Comparison of ENCODE assay signal across 8 cellular contexts in genomic region chr7:2353650-2354172, GRCh38. TPM values are rescaled to one million over a fixed set of nuclear protein-coding genes. Genes with fewer than 3 reads are reported as not detected.
DNase-seq lines count a peak whose midpoint lies in the region; ATAC-seq and TF ChIP-seq lines count a peak whose summit lies in the region.

No MANE protein-coding gene starts in this region.

- H4K20me1 ChIP-seq in KMS-11 (ENCODE audit: insufficient read depth) = peaks cover 29% of the 10 kb centered on the region

- H3K4me2 ChIP-seq in KMS-11 = peak overlapping the region; percentile 80

- no peak for TF ChIP-seq CTCF in KMS-11 (conservative IDR thresholded peaks at IDR 0.05; ENCODE audit: low read depth, low read length)
- TF ChIP-seq CTCF in adrenal gland (IDR thresholded peaks at IDR 0.05) = no peak

- TF ChIP-seq POLR2A in adrenal gland (IDR thresholded peaks at IDR 0.05) = peak; percentile 20 to 37

- H3K4me3 ChIP-seq in KMS-11 (IDR thresholded peaks at IDR 0.05; ENCODE audit: insufficient read depth, low read depth, low read length) (no peak overlapping the region), adrenal gland (peak overlapping the region in 3 of 4 donors; percentile 45 to 94 (median 56)), right cardiac atrium (ENCODE audit: low read length) (peak overlapping the region; percentile 79)

- H3K9ac ChIP-seq in KMS-11 = peak overlapping the region; percentile 98

- H3K36me3 ChIP-seq in KMS-11 (ENCODE audit: insufficient read depth) (peaks cover 7% of the 10 kb centered on the region; the same call in 1 of the 2 replicates), adrenal gland (replicated peaks in 1 of 2) (no peaks in the 10 kb centered on the region)

- no peaks in the 10 kb centered on the region for H3K9me3 ChIP-seq in adrenal gland (replicated peaks in 1 of 3)
- H3K9me3 ChIP-seq in right cardiac atrium (ENCODE audit: control insufficient read depth, low read length) = no peaks in the 10 kb centered on the region

- ATAC-seq in GM21737 (IDR thresholded peaks at IDR 0.05; ENCODE audit: unreplicated experiment) (peak; percentile 51), right cardiac atrium (peak; percentile 92 to 93)

- intact Hi-C loops in adrenal gland (cut with DNase I) = loop anchor here (10.0 kb wide), 2 partner anchors 109 to 779 kb away; partner anchors contain the start of genes MRM2 (in 1 of the 2), NUDT1 (in 1 of the 2) and PSMG3 (in 1 of the 2)
- intact Hi-C loops in right cardiac atrium (cut with DNase I) = loop anchor here in 1 of 4 donors (10.0 kb wide), 1 partner anchor 779 kb away; the partner anchor contains the start of gene PSMG3

- peak overlapping the region; percentile 78 for H2AFZ ChIP-seq in KMS-11 (ENCODE audit: low read depth)

- peak; percentile 79 for DNase-seq in GM04504 (ENCODE audit: low read depth)
- peak; percentile 83 for DNase-seq in SKM-1 treated with dmso at 0.1 percent for 144 hours (lab: John Stamatoyannopoulos, UW; ENCODE audit: unreplicated experiment)
- peak; percentile 89 to 94 (median 90) for DNase-seq in adrenal gland
- DNase-seq in right cardiac atrium = peak; percentile 89 to 96 (median 96)
- DNase-seq in renal cortical epithelial cell (ENCODE audit: low read depth) = peak; percentile 53
- DNase-seq in superior temporal gyrus (ENCODE audit: extremely low spot score) = no peak

- H3K27ac ChIP-seq in KMS-11 (peak overlapping the region; percentile 94), adrenal gland (peak overlapping the region; percentile 71 to 100 (median 96)), right cardiac atrium (ENCODE audit: low read length) (peak overlapping the region; percentile 98)

- 2 to 11% (median 5%) methylated on average over 28 to 33 of the region's 33 CpGs for WGBS in adrenal gland, 4 donors
- WGBS in right cardiac atrium = 2% methylated on average over 33 of the region's 33 CpGs

- H3K79me2 ChIP-seq in KMS-11 (ENCODE audit: insufficient read depth, low read depth) = peaks cover 51% of the 10 kb centered on the region

- H3K27me3 ChIP-seq in KMS-11 (ENCODE audit: insufficient read depth, low read depth) (no peaks in the 10 kb centered on the region), adrenal gland (no peaks in the 10 kb centered on the region), right cardiac atrium (ENCODE audit: control insufficient read depth, insufficient read depth) (no peaks in the 10 kb centered on the region)

- H3K4me1 ChIP-seq in KMS-11 (ENCODE audit: low read depth, poor library complexity, severe bottlenecking) = peaks cover 32% of the 10 kb centered on the region
- H3K4me1 ChIP-seq in adrenal gland (replicated peaks in 1 of 2) = peaks cover 25 to 34% of the 10 kb centered on the region in 2 donors
- peaks cover 3% of the 10 kb centered on the region for H3K4me1 ChIP-seq in right cardiac atrium (ENCODE audit: control insufficient read depth, insufficient read depth, low read length)

RNA-seq across cellular contexts. Expression of gene EIF3B, which starts 0.9 kb away (rescaled TPM):
- 100 to 1,000 TPM in 6 of 8 donors, 10 to 100 TPM in 2; 81.4 to 149 (median 110) TPM for total RNA-seq in adrenal gland
- 100 to 1,000 TPM; 107 to 183 (median 107) TPM for polyA plus RNA-seq in adrenal gland
- 10 to 100 TPM; 64.9 to 81.7 (median 72.8) TPM for total RNA-seq in right cardiac atrium
- 40.7 TPM for polyA plus RNA-seq in right cardiac atrium
- total RNA-seq in renal cortical epithelial cell = 239 and 257 TPM in 2 replicates

RNA-seq across cellular contexts. Expression of gene SNX8, which starts 39.5 kb away (rescaled TPM):
- total RNA-seq in adrenal gland (10 to 100 TPM in 7 of 8 donors, 1 to 10 TPM in 1; 8.8 to 40.5 (median 25.9) TPM), right cardiac atrium (10 to 100 TPM; 34.0 to 44.5 (median 39.7) TPM), renal cortical epithelial cell (6.4 and 7.3 TPM in 2 replicates)
- polyA plus RNA-seq in adrenal gland (10 to 100 TPM; 13.5 to 39.0 (median 37.2) TPM), right cardiac atrium (32.3 TPM)

RNA-seq across cellular contexts. Expression of gene CHST12, which starts 49.7 kb away (rescaled TPM):
- total RNA-seq in adrenal gland (10 to 100 TPM; 10.1 to 31.2 (median 21.4) TPM), right cardiac atrium (10 to 100 TPM; 16.6 to 19.5 (median 19.4) TPM), renal cortical epithelial cell (2.1 and 15.1 TPM in 2 replicates)
- polyA plus RNA-seq in adrenal gland (10 to 100 TPM in 2 of 3 donors, 1 to 10 TPM in 1; 2.5 to 22.3 (median 17.5) TPM), right cardiac atrium (17.9 TPM)
